8 cellular contexts compared by ENCODE assay signal in the genomic region with DNA sequence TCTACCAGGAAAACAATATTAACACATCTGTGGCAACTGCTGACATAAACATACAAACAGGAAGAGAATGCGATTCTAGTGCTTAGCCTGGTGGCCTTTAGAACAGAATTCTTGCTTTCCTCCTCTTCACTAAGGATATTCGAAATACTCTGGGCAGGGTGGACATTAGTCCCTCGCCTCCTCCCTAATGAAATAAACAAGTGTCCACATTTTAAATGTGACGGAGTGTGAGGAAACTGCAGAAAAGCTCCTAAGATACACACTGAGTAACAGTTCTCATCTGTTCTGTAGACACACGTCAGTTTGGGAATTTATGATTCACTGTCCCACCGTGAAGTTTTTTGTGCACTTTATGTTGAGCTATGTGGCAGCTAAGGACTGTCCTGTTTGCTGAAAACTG. TPM values are rescaled to one million over a fixed set of nuclear protein-coding genes. Genes with fewer than 3 reads are reported as not detected.
DNase-seq lines count a peak whose midpoint lies in the region; ATAC-seq, FAIRE-seq and TF ChIP-seq lines count a peak whose summit lies in the region.

No MANE protein-coding gene starts in this region.

- peak overlapping the region; percentile 65 to 83 (median 69) for H3K4me3 ChIP-seq in breast epithelium
- peak overlapping the region; percentile 84 to 96 (median 86) for H3K4me3 ChIP-seq in HepG2 (replicated peaks in 1 of 3; ENCODE audit: insufficient read depth in 1 of 3, low read depth in 2 of 3, low read length in 3 of 3)
- no peak overlapping the region for H3K4me3 ChIP-seq in thymus (ENCODE audit: low read length)
- H3K4me3 ChIP-seq in Karpas-422 (ENCODE audit: low read length): no peak overlapping the region

- H3K27me3 ChIP-seq in breast epithelium (no peaks in the 10 kb centered on the region), HepG2 (ENCODE audit: control insufficient read depth in 1 of 2, insufficient read depth in 2 of 2, low read length in 2 of 2) (peaks cover 0 to 5% of the 10 kb centered on the region in 2 experiments; a peak in 1 of 5 replicates), thymus (ENCODE audit: control insufficient read depth, insufficient read depth) (no peaks in the 10 kb centered on the region), Karpas-422 (ENCODE audit: low read length) (no peaks in the 10 kb centered on the region)

- H3K79me2 ChIP-seq in HepG2 (ENCODE audit: insufficient read depth, low read length) (peaks cover 54% of the 10 kb centered on the region), Karpas-422 (ENCODE audit: low read length) (no peaks in the 10 kb centered on the region)

- H3K9me3 ChIP-seq in breast epithelium (no peaks in the 10 kb centered on the region), HepG2 (ENCODE audit: low read length) (no peaks in the 10 kb centered on the region), thymus (ENCODE audit: control insufficient read depth) (no peaks in the 10 kb centered on the region), Karpas-422 (ENCODE audit: low read length) (no peaks in the 10 kb centered on the region)

- TF ChIP-seq POLR2A in breast epithelium (IDR thresholded peaks at IDR 0.05): no peak
- TF ChIP-seq POLR2A in HepG2 (IDR thresholded peaks at IDR 0.05; ENCODE audit: insufficient read depth in 1 of 2, low read depth in 2 of 2, low read length in 2 of 2): no peak

- TF ChIP-seq CTCF in breast epithelium (IDR thresholded peaks at IDR 0.05) (no peak), HepG2 (CRISPR knock-in tag; IDR thresholded peaks at IDR 0.05) (no peak)

- no peak for TF ChIP-seq EP300 in HepG2 (IDR thresholded peaks at IDR 0.05; ENCODE audit: low read depth in 2 of 2, low read length in 2 of 2)
- TF ChIP-seq EP300 in HepG2 (CRISPR knock-in tag; IDR thresholded peaks at IDR 0.05; ENCODE audit: borderline replicate concordance): no peak

- peak overlapping the region; percentile 83 for H3K9ac ChIP-seq in HepG2 (ENCODE audit: insufficient read depth, low read depth, low read length)
- H3K9ac ChIP-seq in Karpas-422 (ENCODE audit: low read length): no peak overlapping the region

- H3K27ac ChIP-seq in breast epithelium (peak overlapping the region; percentile 92 to 96), HepG2 (ENCODE audit: extremely low read length, insufficient read depth, low read length) (peak overlapping the region; percentile 85), thymus (ENCODE audit: low read depth) (peak overlapping the region; percentile 11), Karpas-422 (ENCODE audit: low read length) (no peak overlapping the region)

- intact Hi-C loops in breast epithelium (cut with DNase I; ENCODE audit: low total_unique reads): no loop called here
- intact Hi-C loops in HepG2 (cut with micrococcal nuclease; ENCODE audit: unreplicated experiment): loop anchor here (1.0 kb wide), 3 partner anchors 25 to 257 kb away; no protein-coding TSS in a partner anchor

- TSS peak; percentile 59 for BruUV-seq in HepG2 (replicated peaks; lab: Mats Ljungman, UMichigan)

- no peaks in the 10 kb centered on the region for H3K9me2 ChIP-seq in Karpas-422 (replicated peaks; ENCODE audit: insufficient read depth, low read length)

- no peaks in the 10 kb centered on the region for H3K4me1 ChIP-seq in breast epithelium
- H3K4me1 ChIP-seq in HepG2 (ENCODE audit: insufficient read depth, low read length): peaks cover 47% of the 10 kb centered on the region
- H3K4me1 ChIP-seq in thymus (ENCODE audit: control insufficient read depth, insufficient read depth, low read length): peaks cover 3% of the 10 kb centered on the region
- H3K4me1 ChIP-seq in Karpas-422 (ENCODE audit: low read length): peaks cover 6% of the 10 kb centered on the region; the same call in 1 of the 2 replicates

- CTCF ChIA-PET in HepG2 (lab: Yijun Ruan, JAX; ENCODE audit: low intra/inter-chr PET ratio, low total read pairs): no interaction called here

- in situ Hi-C loops in HepG2 (cut with HindIII; ENCODE audit: extremely low pct_ligation_motif_present, low pct_unique_long_range_greater_than_20kb): no loop called here

- TF ChIP-seq RAD21 in HepG2 (CRISPR knock-in tag; IDR thresholded peaks at IDR 0.05): no peak

- no peak for DNase-seq in breast epithelium (ENCODE audit: low spot score in 2 of 2)
- peak; percentile 17 for DNase-seq in HepG2 (ENCODE audit: low spot score)
- DNase-seq in Karpas-422: no peak
- DNase-seq in A172 (ENCODE audit: low spot score): no peak

- H2AFZ ChIP-seq in HepG2 (ENCODE audit: low read length) (no peak overlapping the region), Karpas-422 (ENCODE audit: low read length) (no peak overlapping the region)

- FAIRE-seq in HepG2 (lab: Jason Lieb, UNC): no peak

- no peaks in the 10 kb centered on the region for H3K36me3 ChIP-seq in breast epithelium
- peaks cover 0 to 1% of the 10 kb centered on the region in 2 experiments; a peak in 1 of 5 replicates for H3K36me3 ChIP-seq in HepG2 (replicated peaks in 1 of 2; ENCODE audit: control insufficient read depth in 1 of 2, insufficient read depth in 2 of 2, low read length in 2 of 2)
- no peaks in the 10 kb centered on the region for H3K36me3 ChIP-seq in thymus (ENCODE audit: control insufficient read depth, insufficient read depth)
- no peaks in the 10 kb centered on the region for H3K36me3 ChIP-seq in Karpas-422 (ENCODE audit: insufficient read depth, low read length)

- peak; percentile 29 for ATAC-seq in GM18517 (IDR thresholded peaks at IDR 0.05; ENCODE audit: unreplicated experiment)
- peak; percentile 11 for ATAC-seq in HG03060 (IDR thresholded peaks at IDR 0.05; ENCODE audit: low read depth, unreplicated experiment)
- ATAC-seq in HepG2: peak; percentile 43
- no peak for ATAC-seq in HG02981 (IDR thresholded peaks at IDR 0.05; ENCODE audit: unreplicated experiment)

- 0% methylated on average over 6 of the region's 6 CpGs for WGBS in HepG2 (ENCODE audit: low lambda C conversion rate)
- WGBS in thymus: 29% methylated on average over 6 of the region's 6 CpGs

- H4K20me1 ChIP-seq in HepG2 (ENCODE audit: insufficient read depth, low read length) (no peaks in the 10 kb centered on the region), Karpas-422 (ENCODE audit: insufficient read depth, low read depth, low read length) (no peaks in the 10 kb centered on the region)

- peak overlapping the region; percentile 85 for H3K4me2 ChIP-seq in HepG2 (ENCODE audit: low read depth, low read length)
- no peak overlapping the region for H3K4me2 ChIP-seq in Karpas-422 (ENCODE audit: low read depth, low read length, poor library complexity, severe bottlenecking)

- POLR2A ChIA-PET in HepG2 (lab: Yijun Ruan, JAX): interaction anchor here (0.8 to 2.3 kb wide), 21 partner anchors 8 to 258 kb away, joined by 3 to 26 read pairs (median 4); no protein-coding TSS in a partner anchor

TF ChIP-seq in HepG2, 621 proteins besides CTCF, POLR2A, EP300 and RAD21:
- TF ChIP-seq AGO2 (optimal IDR thresholded peaks at IDR 0.05; ENCODE audit: low read depth, low read length): peak; percentile 28
- TF ChIP-seq, protein P1, sequence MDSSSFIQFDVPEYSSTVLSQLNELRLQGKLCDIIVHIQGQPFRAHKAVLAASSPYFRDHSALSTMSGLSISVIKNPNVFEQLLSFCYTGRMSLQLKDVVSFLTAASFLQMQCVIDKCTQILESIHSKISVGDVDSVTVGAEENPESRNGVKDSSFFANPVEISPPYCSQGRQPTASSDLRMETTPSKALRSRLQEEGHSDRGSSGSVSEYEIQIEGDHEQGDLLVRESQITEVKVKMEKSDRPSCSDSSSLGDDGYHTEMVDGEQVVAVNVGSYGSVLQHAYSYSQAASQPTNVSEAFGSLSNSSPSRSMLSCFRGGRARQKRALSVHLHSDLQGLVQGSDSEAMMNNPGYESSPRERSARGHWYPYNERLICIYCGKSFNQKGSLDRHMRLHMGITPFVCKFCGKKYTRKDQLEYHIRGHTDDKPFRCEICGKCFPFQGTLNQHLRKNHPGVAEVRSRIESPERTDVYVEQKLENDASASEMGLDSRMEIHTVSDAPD (CRISPR knock-in tag; IDR thresholded peaks at IDR 0.05): no peak

RNA-seq across cellular contexts. Expression of a gene that starts 0.6 kb away (rescaled TPM):
- total RNA-seq in breast epithelium (10 to 100 TPM; 42.4 to 62.3 (median 58.7) TPM), HepG2 (2016; rRNA removed; fragmentation: Illumina TruSeq; extraction: Trizol) (13.8 and 14.3 TPM in 2 replicates)
- total RNA-seq in HepG2 (2016; cell fraction: cytosol; rRNA removed; fragmentation: Illumina TruSeq; extraction: Trizol; ENCODE audit: low read depth): 5.1 and 5.3 TPM in 2 replicates
- total RNA-seq in HepG2 (2016; cell fraction: insoluble cytoplasmic fraction; rRNA removed; fragmentation: Illumina TruSeq; extraction: Trizol): 13.0 and 13.3 TPM in 2 replicates
- 9.4 and 10.5 TPM in 2 replicates for total RNA-seq in HepG2 (2016; cell fraction: membrane; rRNA removed; fragmentation: Illumina TruSeq; extraction: Trizol)
- 53.4 and 58.4 TPM in 2 replicates for total RNA-seq in HepG2 (2016; cell fraction: nucleus; rRNA removed; fragmentation: Illumina TruSeq; extraction: Trizol)
- polyA plus RNA-seq in HepG2 (2011; rRNA removed) (10.4 and 12.8 TPM in 2 replicates), thymus (2.0 TPM)
- polyA plus RNA-seq in HepG2 (2011; cell fraction: cytosol; rRNA removed): 5.8 and 6.4 TPM in 2 replicates
- polyA plus RNA-seq in HepG2 (2011; cell fraction: nucleus; rRNA removed): 15.9 and 29.1 TPM in 2 replicates
- 11.9 and 13.6 TPM in 2 replicates for polyA plus RNA-seq in HepG2 (2012)
- 2.0 and 2.1 TPM in 2 replicates for polyA plus RNA-seq in HepG2 (2016; cell fraction: cytosol; fragmentation: Illumina TruSeq; extraction: Trizol; ENCODE audit: low read depth)
- 8.6 and 9.2 TPM in 2 replicates for polyA plus RNA-seq in HepG2 (2016; cell fraction: insoluble cytoplasmic fraction; fragmentation: Illumina TruSeq; extraction: Trizol; ENCODE audit: low read depth)
- polyA plus RNA-seq in HepG2 (2016; cell fraction: membrane; fragmentation: Illumina TruSeq; extraction: Trizol; ENCODE audit: low read depth): 2.3 and 3.4 TPM in 2 replicates
- polyA plus RNA-seq in HepG2 (2016; cell fraction: nucleus; fragmentation: Illumina TruSeq; extraction: Trizol; ENCODE audit: insufficient read depth, low read depth): 14.9 and 15.9 TPM in 2 replicates
- polyA minus RNA-seq in HepG2 (2011; rRNA and poly(A)+ RNA removed; ENCODE audit: low replicate concordance): 7.2 and 67.0 TPM in 2 replicates
- 9.8 and 14.1 TPM in 2 replicates for polyA minus RNA-seq in HepG2 (2011; cell fraction: cytosol; rRNA and poly(A)+ RNA removed)
- polyA minus RNA-seq in HepG2 (2011; cell fraction: nucleus; rRNA and poly(A)+ RNA removed): 147 and 165 TPM in 2 replicates
- 1.2 TPM in 2 replicates for total RNA-seq in Karpas-422 (2014; rRNA removed; shearing (Covaris generic); ENCODE audit: low replicate concordance)
- total RNA-seq in A172 (2014; rRNA removed; shearing (Covaris generic)): 8.3 and 9.0 TPM in 2 replicates

Comparison
In these comparisons a context has a peak if more than half of its experiments do, and no peak if none do; other contexts are left out.
1. H3K4me3 ChIP-seq: peak in breast epithelium (3 of 3) and HepG2 (3 of 3); none in thymus (single experiment) and Karpas-422 (single experiment).